In the genomic region with DNA sequence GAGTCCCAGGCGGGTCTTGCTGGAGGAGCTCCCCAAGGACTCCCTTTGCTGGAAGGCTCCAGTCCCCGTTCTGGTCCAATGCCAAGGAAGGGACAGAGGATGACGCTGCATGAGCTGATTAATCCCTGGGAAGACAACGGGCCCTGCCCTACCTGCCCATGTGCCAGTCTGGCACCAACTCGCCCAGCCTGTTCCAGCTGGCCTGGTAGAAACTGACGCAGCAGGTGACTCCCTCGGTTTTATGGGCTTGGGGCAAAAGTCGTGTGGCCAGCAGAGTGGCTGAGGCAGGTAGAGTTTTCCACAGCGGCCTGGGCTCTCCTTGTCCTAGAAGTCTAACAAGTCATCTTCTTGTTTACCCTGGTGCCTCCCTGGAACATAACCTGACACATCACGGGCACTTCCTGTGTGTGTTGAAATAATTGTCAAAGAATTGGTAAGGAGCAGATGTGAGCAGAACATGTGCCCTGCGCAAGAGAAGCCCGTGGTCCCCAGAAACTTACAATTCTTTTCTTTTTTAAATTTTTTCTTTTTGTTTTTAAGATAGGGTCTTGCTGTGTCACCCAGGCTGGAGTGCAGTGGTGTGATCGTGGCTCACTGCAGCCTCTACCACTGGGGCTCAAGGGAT, we compare ENCODE assay signal across 17 cellular contexts. TPM values are rescaled to one million over a fixed set of nuclear protein-coding genes. Genes with fewer than 3 reads are reported as not detected.
DNase-seq lines count a peak whose midpoint lies in the region; ATAC-seq, FAIRE-seq and TF ChIP-seq lines count a peak whose summit lies in the region.
"Had no signal": no experiment of that assay in that cellular context is flagged by ENCODE, and none has a peak within 500 bp of the region (broad histone marks: within the 10 kb centered on the region; RNA-seq: fewer than 3 reads in every experiment).

No MANE protein-coding gene starts in this region.

- no peak for FAIRE-seq in pancreas (lab: Jason Lieb, UNC)

- H3K36me3 ChIP-seq in HCT116 (ENCODE audit: control insufficient read depth in 1 of 2, insufficient read depth in 2 of 2, low read length in 2 of 2) (no peaks in the 10 kb centered on the region), duodenal mucosa (ENCODE audit: control insufficient read depth in 1 of 2, insufficient read depth in 2 of 2, low read length in 2 of 2) (no peaks in the 10 kb centered on the region), pancreas (no peaks in the 10 kb centered on the region)
- H3K36me3 ChIP-seq: BLaER1 treated with 17β-estradiol and CSF1 and Interleukin-3, amounts not matched to agents 10 nM and 100 nM; cardiac muscle cell had no signal

- H3K9me3 Mint-ChIP-seq in nephron progenitor cell: peaks cover 3% of the 10 kb centered on the region
- H3K9me3 Mint-ChIP-seq: activated naive CD4-positive, alpha-beta T cell treated with anti-CD3 and anti-CD28 coated beads, Interleukin-2, amount 10 ng/mL, durations not matched to agents 7 days and 5 days; stimulated activated naive B cell treated with anti-CD40 and anti-IgM and Interleukin-4, amounts not matched to agents 10 μg/mL and 1 μg/mL and 100 μg/mL, for 72 hours had no signal

- ATAC-seq in HCT116 (peak; percentile 32; the same call in 1 of the 2 replicates), pancreas (peak; percentile 59 to 84 (median 80)), HG03045 (IDR thresholded peaks at IDR 0.05; ENCODE audit: unreplicated experiment) (no peak)
- ATAC-seq: stimulated activated naive B cell treated with anti-CD40 and anti-IgM and Interleukin-4, amounts not matched to agents 10 μg/mL and 1 μg/mL and 100 μg/mL, for 72 hours had no signal

- H3K4me2 ChIP-seq in HCT116 (ENCODE audit: low read length): no peak overlapping the region
- H3K4me2 ChIP-seq: BLaER1 treated with 17β-estradiol and CSF1 and Interleukin-3, amounts not matched to agents 10 nM and 100 nM had no signal

- no peaks in the 10 kb centered on the region for H3K9me2 ChIP-seq in HCT116 (ENCODE audit: insufficient read depth)

- no peak for TF ChIP-seq RAD21 in HCT116 (IDR thresholded peaks at IDR 0.05; ENCODE audit: low read depth)

- POLR2A ChIA-PET in HCT116 (lab: Charles Lee): no interaction called here

- H3K9ac ChIP-seq in HCT116 (ENCODE audit: low read length) (no peak overlapping the region), duodenal mucosa (ENCODE audit: low read depth in 1 of 2, low read length in 2 of 2) (peak overlapping the region in 1 of 2 donors; percentile 31)
- H3K9ac ChIP-seq: BLaER1 treated with 17β-estradiol and CSF1 and Interleukin-3, amounts not matched to agents 10 nM and 100 nM had no signal

- H3K79me2 ChIP-seq in HCT116 (ENCODE audit: insufficient read depth, low read length): no peaks in the 10 kb centered on the region

- no peak overlapping the region for H3K4me3 Mint-ChIP-seq in nephron progenitor cell
- H3K4me3 Mint-ChIP-seq: activated naive CD4-positive, alpha-beta T cell treated with anti-CD3 and anti-CD28 coated beads, Interleukin-2, amount 10 ng/mL, durations not matched to agents 7 days and 5 days; stimulated activated naive B cell treated with anti-CD40 and anti-IgM and Interleukin-4, amounts not matched to agents 10 μg/mL and 1 μg/mL and 100 μg/mL, for 72 hours had no signal

- TF ChIP-seq CTCF in HCT116 (IDR thresholded peaks at IDR 0.05 in 2 of 3, conservative IDR thresholded peaks at IDR 0.05 in 1 of 3; ENCODE audit: borderline replicate concordance in 1 of 3, insufficient read depth in 1 of 3, low read depth in 2 of 3, low read length in 2 of 3) (no peak), pancreas (IDR thresholded peaks at IDR 0.05) (no peak), GM13977 (IDR thresholded peaks at IDR 0.05; ENCODE audit: extremely low read depth, insufficient read depth, missing control alignments) (no peak), nephron progenitor cell (IDR thresholded peaks at IDR 0.05) (no peak)

- BruUV-seq in HCT116 (replicated peaks; lab: Mats Ljungman, UMichigan): no TSS peak

- H3K27ac ChIP-seq in HCT116 (ENCODE audit: low read depth, low read length): no peak overlapping the region
- peak overlapping the region; percentile 65 for H3K27ac ChIP-seq in duodenal mucosa (ENCODE audit: low read depth, low read length)
- H3K27ac ChIP-seq in pancreas: no peak overlapping the region
- H3K27ac ChIP-seq: cardiac muscle cell, SK-N-MC had no signal

- WGBS in pancreas, 2 donors: 54 to 63% methylated on average over 13 of the region's 13 CpGs

- H3K4me3 ChIP-seq in HCT116 (replicated peaks in 1 of 2; ENCODE audit: low read depth in 1 of 2, low read length in 2 of 2) (no peak overlapping the region), duodenal mucosa (ENCODE audit: low read depth in 1 of 2, low read length in 2 of 2) (no peak overlapping the region), pancreas (no peak overlapping the region)
- H3K4me3 ChIP-seq: BLaER1 treated with 17β-estradiol and CSF1 and Interleukin-3, amounts not matched to agents 10 nM and 100 nM; cardiac muscle cell; SK-N-MC had no signal

- TF ChIP-seq POLR2A in HCT116 (IDR thresholded peaks at IDR 0.05; ENCODE audit: borderline replicate concordance, extremely low read depth, insufficient read depth, insufficient read length): no peak

- CTCF ChIA-PET in HCT116 (lab: Charles Lee): no interaction called here

- no peak overlapping the region for H2AFZ ChIP-seq in HCT116 (ENCODE audit: low read depth, low read length, poor library complexity, severe bottlenecking)

- no peaks in the 10 kb centered on the region for H3K4me1 Mint-ChIP-seq in nephron progenitor cell
- H3K4me1 Mint-ChIP-seq: activated naive CD4-positive, alpha-beta T cell treated with anti-CD3 and anti-CD28 coated beads, Interleukin-2, amount 10 ng/mL, durations not matched to agents 7 days and 5 days; stimulated activated naive B cell treated with anti-CD40 and anti-IgM and Interleukin-4, amounts not matched to agents 10 μg/mL and 1 μg/mL and 100 μg/mL, for 72 hours had no signal

- H4K20me1 ChIP-seq in HCT116 (ENCODE audit: insufficient read depth): no peaks in the 10 kb centered on the region
- H4K20me1 ChIP-seq: BLaER1 treated with 17β-estradiol and CSF1 and Interleukin-3, amounts not matched to agents 10 nM and 100 nM had no signal

- H3K4me1 ChIP-seq in HCT116 (ENCODE audit: control insufficient read depth in 1 of 2, insufficient read depth in 2 of 2, low read length in 2 of 2) (no peaks in the 10 kb centered on the region), duodenal mucosa (ENCODE audit: control insufficient read depth in 1 of 2, insufficient read depth in 2 of 2, low read length in 2 of 2) (peaks cover 12 to 24% of the 10 kb centered on the region in 2 donors), pancreas (no peaks in the 10 kb centered on the region)

- no peak overlapping the region for H3K27ac Mint-ChIP-seq in nephron progenitor cell
- H3K27ac Mint-ChIP-seq: activated naive CD4-positive, alpha-beta T cell treated with anti-CD3 and anti-CD28 coated beads, Interleukin-2, amount 10 ng/mL, durations not matched to agents 7 days and 5 days; stimulated activated naive B cell treated with anti-CD40 and anti-IgM and Interleukin-4, amounts not matched to agents 10 μg/mL and 1 μg/mL and 100 μg/mL, for 72 hours had no signal

- intact Hi-C loops in HCT116 (cut with micrococcal nuclease): no loop called here
- intact Hi-C loops in pancreas (cut with DNase I): no loop called here

- peaks cover 17% of the 10 kb centered on the region for H3K27me3 Mint-ChIP-seq in nephron progenitor cell (ENCODE audit: low read depth, poor library complexity)

- DNase-seq in HCT116 (ENCODE audit: low read depth, low spot score) (no peak), NCI-H2196 treated with DMSO at 0.1 percent for 48 hours (lab: John Stamatoyannopoulos, UW; ENCODE audit: unreplicated experiment) (peak; percentile 47), pancreas (peak in 5 of 6 donors; percentile 39 to 70 (median 61)), NCI-H1417 (lab: John Stamatoyannopoulos, UW) (no peak), GM13977 (ENCODE audit: low spot score) (no peak), nephron progenitor cell (no peak)
- DNase-seq: activated naive CD4-positive, alpha-beta T cell treated with anti-CD3 and anti-CD28 coated beads, Interleukin-2, amount 10 ng/mL, durations not matched to agents 7 days and 5 days; glutamatergic neuron; NCI-H1436; NCI-H774; stimulated activated CD4-positive, alpha-beta T cell treated with anti-CD3 and anti-CD28 coated beads, Interleukin-4, amount 100 ng/mL, for 24 hours; stimulated activated naive B cell treated with anti-CD40 and anti-IgM and Interleukin-4, amounts not matched to agents 10 μg/mL and 1 μg/mL and 100 μg/mL, for 72 hours had no signal

- in situ Hi-C loops in GM13977 (cut with MboI; ENCODE audit: low pct_unique_long_range_greater_than_20kb, low sequenced_read_pairs, unreplicated experiment): no loop called here

- H3K9me3 ChIP-seq in HCT116 (ENCODE audit: control insufficient read depth in 1 of 2, insufficient read depth in 1 of 2, low read depth in 1 of 2, low read length in 2 of 2) (no peaks in the 10 kb centered on the region), duodenal mucosa (ENCODE audit: control insufficient read depth in 1 of 2, low read length in 2 of 2) (no peaks in the 10 kb centered on the region), pancreas (no peaks in the 10 kb centered on the region)
- H3K9me3 ChIP-seq: BLaER1 treated with 17β-estradiol and CSF1 and Interleukin-3, amounts not matched to agents 10 nM and 100 nM had no signal

- H3K27me3 ChIP-seq in HCT116 (ENCODE audit: insufficient read depth, low read length): no peaks in the 10 kb centered on the region
- H3K27me3 ChIP-seq in duodenal mucosa (ENCODE audit: control insufficient read depth in 1 of 2, insufficient read depth in 2 of 2, low read length in 2 of 2): no peaks in the 10 kb centered on the region
- no peaks in the 10 kb centered on the region for H3K27me3 ChIP-seq in pancreas
- H3K27me3 ChIP-seq: BLaER1 treated with 17β-estradiol and CSF1 and Interleukin-3, amounts not matched to agents 10 nM and 100 nM; cardiac muscle cell had no signal

- no peaks in the 10 kb centered on the region for H3K36me3 Mint-ChIP-seq in nephron progenitor cell (ENCODE audit: low read depth)
- H3K36me3 Mint-ChIP-seq: activated naive CD4-positive, alpha-beta T cell treated with anti-CD3 and anti-CD28 coated beads, Interleukin-2, amount 10 ng/mL, durations not matched to agents 7 days and 5 days; stimulated activated naive B cell treated with anti-CD40 and anti-IgM and Interleukin-4, amounts not matched to agents 10 μg/mL and 1 μg/mL and 100 μg/mL, for 72 hours had no signal

- RAD21 ChIA-PET in HCT116 (lab: Charles Lee; ENCODE audit: low non-redundant PET in 1 of 2, low total read pairs in 2 of 2, uncharacterized antibody in 2 of 2, unreplicated experiment in 2 of 2): no interaction called here

TF ChIP-seq in HCT116, 20 proteins besides CTCF, POLR2A, EP300 and RAD21:
- peak; percentile 37 for TF ChIP-seq MAX (IDR thresholded peaks at IDR 0.05)
- no peak for TF ChIP-seq EZH2 (IDR thresholded peaks at IDR 0.05)

RNA-seq across cellular contexts. Expression of gene LMTK2, which starts 20.3 kb away (rescaled TPM):
- total RNA-seq in HCT116 (2021; ENCODE audit: unreplicated experiment) (17.8 TPM), pancreas (10 to 100 TPM; 15.2 to 20.0 (median 17.4) TPM)
- polyA plus RNA-seq in HCT116 (2012): 6.3 and 6.5 TPM in 2 replicates
- polyA plus RNA-seq in pancreas: 1 to 10 TPM; 5.9 to 7.7 TPM

Comparison
In these comparisons a context has a peak if more than half of its experiments do, and no peak if none do; other contexts are left out.
1. DNase-seq: peak in NCI-H2196 treated with DMSO at 0.1 percent for 48 hours (single experiment) and pancreas (5 of 6); none in HCT116 (single experiment), NCI-H1417 (0 of 3), GM13977 (single experiment) and nephron progenitor cell (single experiment).